In the genomic region with DNA sequence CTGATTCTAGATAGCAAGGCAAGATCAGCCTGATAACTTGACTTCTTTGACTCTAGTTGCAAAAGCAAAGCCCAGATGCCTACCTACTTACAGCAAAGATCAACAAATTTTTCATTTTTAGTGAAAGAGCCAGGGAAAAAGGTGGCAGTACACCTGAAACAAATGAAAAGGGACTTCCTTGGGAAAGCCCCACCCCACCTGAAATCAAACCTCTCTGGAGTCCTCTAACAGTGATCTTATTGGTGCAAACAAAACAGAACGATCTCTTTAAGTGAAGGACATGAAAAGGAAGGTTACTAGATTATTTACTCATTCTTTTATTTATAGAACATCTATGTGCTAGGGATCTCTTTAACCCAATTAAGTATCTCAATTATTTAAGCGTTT, we compare ENCODE assay signal across 10 cellular contexts. TPM values are rescaled to one million over a fixed set of nuclear protein-coding genes. Genes with fewer than 3 reads are reported as not detected.
DNase-seq lines count a peak whose midpoint lies in the region; ATAC-seq and TF ChIP-seq lines count a peak whose summit lies in the region.
"Had no signal": no experiment of that assay in that cellular context is flagged by ENCODE, and none has a peak within 500 bp of the region (broad histone marks: within the 10 kb centered on the region; RNA-seq: fewer than 3 reads in every experiment).

No MANE protein-coding gene starts in this region.

- H3K9me3 ChIP-seq in heart left ventricle, result no peaks in the 10 kb centered on the region
- H3K9me3 ChIP-seq: esophagus muscularis mucosa had no signal

- peaks cover 0 to 46% (median 0%) of the 10 kb centered on the region in 12 donors for H3K4me1 ChIP-seq in heart left ventricle
- H3K4me1 ChIP-seq: esophagus muscularis mucosa had no signal

- peak overlapping the region in 1 of 12 donors; percentile 91 for H3K27ac ChIP-seq in heart left ventricle

- no peaks in the 10 kb centered on the region for H3K27me3 Mint-ChIP-seq in activated CD4-positive, alpha-beta T cell treated with anti-CD3 and anti-CD28 coated beads for 36 hours
- peaks cover 3% of the 10 kb centered on the region for H3K27me3 Mint-ChIP-seq in activated CD8-positive, alpha-beta T cell treated with anti-CD3 and anti-CD28 coated beads for 36 hours
- no peaks in the 10 kb centered on the region for H3K27me3 Mint-ChIP-seq in stimulated activated memory B cell treated with anti-CD40 and anti-IgM and Interleukin-4, amounts not matched to agents 10 μg/mL and 1 μg/mL and 100 μg/mL, for 72 hours

- TF ChIP-seq CTCF in activated CD8-positive, alpha-beta T cell treated with anti-CD3 and anti-CD28 coated beads for 36 hours (IDR thresholded peaks at IDR 0.05), result no peak
- TF ChIP-seq CTCF in heart left ventricle (IDR thresholded peaks at IDR 0.05), result no peak

- POLR2A ChIA-PET in activated CD4-positive, alpha-beta T cell treated with anti-CD3 and anti-CD28 coated beads for 36 hours (lab: Charles Lee), result interaction anchor here (0.6 to 1.9 kb wide), 5 partner anchors 10 to 113 kb away, joined by 3 to 7 read pairs (median 3); no protein-coding TSS in a partner anchor
- POLR2A ChIA-PET in activated CD8-positive, alpha-beta T cell treated with anti-CD3 and anti-CD28 coated beads for 36 hours (lab: Charles Lee), result interaction anchor here (0.7 to 8.7 kb wide), 9 partner anchors 13 to 407 kb away, joined by 3 to 137 read pairs (median 4); no protein-coding TSS in a partner anchor

- no peak for DNase-seq in activated CD4-positive, alpha-beta T cell treated with anti-CD3 and anti-CD28 coated beads for 36 hours
- DNase-seq in activated CD4-positive, alpha-beta T cell treated with anti-CD3 and anti-CD28 coated beads for 4 hours, result no peak
- DNase-seq in activated CD8-positive, alpha-beta T cell treated with anti-CD3 and anti-CD28 coated beads for 36 hours, result peak; percentile 34
- DNase-seq in NCI-H2196 (lab: John Stamatoyannopoulos, UW; ENCODE audit: unreplicated experiment), result no peak
- no peak for DNase-seq in NCI-H187 (lab: John Stamatoyannopoulos, UW)
- DNase-seq in heart left ventricle, result no peak
- DNase-seq: IMR-90 had no signal

- H3K4me1 Mint-ChIP-seq in activated CD4-positive, alpha-beta T cell treated with anti-CD3 and anti-CD28 coated beads for 36 hours, result peaks cover 46% of the 10 kb centered on the region
- peaks cover 45% of the 10 kb centered on the region for H3K4me1 Mint-ChIP-seq in activated CD8-positive, alpha-beta T cell treated with anti-CD3 and anti-CD28 coated beads for 36 hours (ENCODE audit: low read depth)
- H3K4me1 Mint-ChIP-seq in stimulated activated memory B cell treated with anti-CD40 and anti-IgM and Interleukin-4, amounts not matched to agents 10 μg/mL and 1 μg/mL and 100 μg/mL, for 72 hours, result peaks cover 55% of the 10 kb centered on the region

- H3K27me3 ChIP-seq in heart left ventricle, result peaks cover 0 to 3% (median 0%) of the 10 kb centered on the region in 9 donors
- H3K27me3 ChIP-seq: esophagus muscularis mucosa had no signal

- ATAC-seq in activated CD4-positive, alpha-beta T cell treated with anti-CD3 and anti-CD28 coated beads for 36 hours, result no peak
- ATAC-seq in HG02840 (IDR thresholded peaks at IDR 0.05; ENCODE audit: low FRiP score, unreplicated experiment), result peak; percentile 3
- no peak for ATAC-seq in activated CD8-positive, alpha-beta T cell treated with anti-CD3 and anti-CD28 coated beads for 36 hours
- ATAC-seq in stimulated activated memory B cell treated with anti-CD40 and anti-IgM and Interleukin-4, amounts not matched to agents 10 μg/mL and 1 μg/mL and 100 μg/mL, for 72 hours, result peak; percentile 6
- no peak for ATAC-seq in heart left ventricle

- H3K36me3 Mint-ChIP-seq in activated CD4-positive, alpha-beta T cell treated with anti-CD3 and anti-CD28 coated beads for 36 hours (ENCODE audit: low read depth), result peaks cover 34% of the 10 kb centered on the region
- peaks cover 39% of the 10 kb centered on the region for H3K36me3 Mint-ChIP-seq in activated CD8-positive, alpha-beta T cell treated with anti-CD3 and anti-CD28 coated beads for 36 hours (ENCODE audit: low read depth)
- H3K36me3 Mint-ChIP-seq in stimulated activated memory B cell treated with anti-CD40 and anti-IgM and Interleukin-4, amounts not matched to agents 10 μg/mL and 1 μg/mL and 100 μg/mL, for 72 hours, result peaks cover 27% of the 10 kb centered on the region

- H3K9me3 Mint-ChIP-seq in activated CD4-positive, alpha-beta T cell treated with anti-CD3 and anti-CD28 coated beads for 36 hours (ENCODE audit: low read depth), result no peaks in the 10 kb centered on the region
- H3K9me3 Mint-ChIP-seq in activated CD8-positive, alpha-beta T cell treated with anti-CD3 and anti-CD28 coated beads for 36 hours, result no peaks in the 10 kb centered on the region
- no peaks in the 10 kb centered on the region for H3K9me3 Mint-ChIP-seq in stimulated activated memory B cell treated with anti-CD40 and anti-IgM and Interleukin-4, amounts not matched to agents 10 μg/mL and 1 μg/mL and 100 μg/mL, for 72 hours

- WGBS in heart left ventricle, 4 donors, result 74 to 79% (median 78%) methylated on average over 2 of the region's 2 CpGs

- intact Hi-C loops in activated CD4-positive, alpha-beta T cell treated with anti-CD3 and anti-CD28 coated beads for 36 hours (cut with DNase I, micrococcal nuclease), result loop anchor here (1.0 to 10.0 kb wide), 12 partner anchors 10 to 1855 kb away; a partner anchor contains a TSS
- intact Hi-C loops in activated CD8-positive, alpha-beta T cell treated with anti-CD3 and anti-CD28 coated beads for 36 hours (cut with micrococcal nuclease), result loop anchor here (2.0 to 5.0 kb wide), 2 partner anchors 18 to 105 kb away; no protein-coding TSS in a partner anchor
- intact Hi-C loops in heart left ventricle (cut with DNase I), result no loop called here

- peak overlapping the region; percentile 97 for H3K4me3 Mint-ChIP-seq in activated CD4-positive, alpha-beta T cell treated with anti-CD3 and anti-CD28 coated beads for 36 hours
- peak overlapping the region; percentile 99 for H3K4me3 Mint-ChIP-seq in activated CD8-positive, alpha-beta T cell treated with anti-CD3 and anti-CD28 coated beads for 36 hours
- peak overlapping the region; percentile 98 for H3K4me3 Mint-ChIP-seq in stimulated activated memory B cell treated with anti-CD40 and anti-IgM and Interleukin-4, amounts not matched to agents 10 μg/mL and 1 μg/mL and 100 μg/mL, for 72 hours

- TF ChIP-seq POLR2A in heart left ventricle (IDR thresholded peaks at IDR 0.05), result no peak

- H3K27ac Mint-ChIP-seq in activated CD4-positive, alpha-beta T cell treated with anti-CD3 and anti-CD28 coated beads for 36 hours, result peak overlapping the region; percentile 98
- peak overlapping the region; percentile 99 for H3K27ac Mint-ChIP-seq in activated CD8-positive, alpha-beta T cell treated with anti-CD3 and anti-CD28 coated beads for 36 hours
- H3K27ac Mint-ChIP-seq in stimulated activated memory B cell treated with anti-CD40 and anti-IgM and Interleukin-4, amounts not matched to agents 10 μg/mL and 1 μg/mL and 100 μg/mL, for 72 hours, result peak overlapping the region; percentile 94

- H3K4me3 ChIP-seq in heart left ventricle, result peak overlapping the region in 1 of 12 donors; percentile 60

- H3K36me3 ChIP-seq in heart left ventricle, result no peaks in the 10 kb centered on the region
- H3K36me3 ChIP-seq: esophagus muscularis mucosa had no signal

- CTCF ChIA-PET in activated CD4-positive, alpha-beta T cell treated with anti-CD3 and anti-CD28 coated beads for 36 hours (lab: Charles Lee), result interaction anchor here (0.7 to 2.5 kb wide), 9 partner anchors 9 to 139 kb away, joined by 3 to 22 read pairs (median 4); no protein-coding TSS in a partner anchor
- CTCF ChIA-PET in activated CD8-positive, alpha-beta T cell treated with anti-CD3 and anti-CD28 coated beads for 36 hours (lab: Charles Lee), result interaction anchor here (0.9 to 2.5 kb wide), 6 partner anchors 10 to 22 kb away, joined by 3 to 17 read pairs (median 6); no protein-coding TSS in a partner anchor

RNA-seq across cellular contexts. Expression of a gene that starts 0.5 kb away (rescaled TPM):
- total RNA-seq in activated CD4-positive, alpha-beta T cell treated with anti-CD3 and anti-CD28 coated beads for 36 hours, result 1,000 to 10,000 TPM; 1,060 to 1,089 TPM
- 1,000 to 10,000 TPM; 1,014 to 1,019 TPM for total RNA-seq in activated CD8-positive, alpha-beta T cell treated with anti-CD3 and anti-CD28 coated beads for 36 hours
- 100 to 1,000 TPM in 1 of 9 donors, 10 to 100 TPM in 5, 1 to 10 TPM in 3; 5.6 to 230 (median 11.8) TPM for total RNA-seq in heart left ventricle
- polyA plus RNA-seq in heart left ventricle, result 1 to 10 TPM; 1.9 to 8.7 TPM
- total RNA-seq: IMR-90 had no signal
- polyA plus RNA-seq: IMR-90 had no signal

RNA-seq across cellular contexts. Expression of a gene that starts 29.2 kb away (rescaled TPM):
- total RNA-seq in activated CD4-positive, alpha-beta T cell treated with anti-CD3 and anti-CD28 coated beads for 36 hours, result under 1 TPM; 0.50 to 0.67 TPM
- under 1 TPM; 0.47 to 0.59 TPM for total RNA-seq in activated CD8-positive, alpha-beta T cell treated with anti-CD3 and anti-CD28 coated beads for 36 hours
- under 1 TPM in 2 of 9 donors, not detected in 7; 0.14 to 0.48 TPM for total RNA-seq in heart left ventricle
- not detected for polyA plus RNA-seq in heart left ventricle
- total RNA-seq: IMR-90 had no signal
- polyA plus RNA-seq: IMR-90 had no signal

Comparison
In these comparisons a context has a peak if more than half of its experiments do, and no peak if none do; other contexts are left out.
1. ATAC-seq: peak in HG02840 (single experiment) and stimulated activated memory B cell treated with anti-CD40 and anti-IgM and Interleukin-4, amounts not matched to agents 10 μg/mL and 1 μg/mL and 100 μg/mL, for 72 hours (single experiment); none in activated CD4-positive, alpha-beta T cell treated with anti-CD3 and anti-CD28 coated beads for 36 hours (single experiment), activated CD8-positive, alpha-beta T cell treated with anti-CD3 and anti-CD28 coated beads for 36 hours (single experiment) and heart left ventricle (0 of 4).
2. RNA of a gene that starts 0.5 kb away (total RNA-seq): 1,060 to 1,089 TPM in activated CD4-positive, alpha-beta T cell treated with anti-CD3 and anti-CD28 coated beads for 36 hours and 1,014 to 1,019 TPM in activated CD8-positive, alpha-beta T cell treated with anti-CD3 and anti-CD28 coated beads for 36 hours; 5.6 to 230 TPM in heart left ventricle; every median in the first group is over 4 times any median in the second.
3. intact Hi-C loops: an anchor here in activated CD4-positive, alpha-beta T cell treated with anti-CD3 and anti-CD28 coated beads for 36 hours (1.0 to 10.0 kb wide) and activated CD8-positive, alpha-beta T cell treated with anti-CD3 and anti-CD28 coated beads for 36 hours (2.0 to 5.0 kb wide); none called in heart left ventricle.
4. Peak in every context shown above with its lines, with median percentiles within 50 percentile points of each other: H3K27ac Mint-ChIP-seq and H3K4me3 Mint-ChIP-seq.